Comparison of ENCODE assay signal across 12 cellular contexts in genomic region chr2:37459095-37459981, GRCh38.
DNase-seq lines count a peak whose midpoint lies in the region; ATAC-seq, FAIRE-seq and TF ChIP-seq lines count a peak whose summit lies in the region.
"Had no signal": no experiment of that assay in that cellular context is flagged by ENCODE, and none has a peak within 500 bp of the region (broad histone marks: within the 10 kb centered on the region; RNA-seq: fewer than 3 reads in every experiment).

No MANE protein-coding gene starts in this region.

- no peak overlapping the region for H3K27ac ChIP-seq in A549
- H3K27ac ChIP-seq: VCaP had no signal

- WGBS in A549 (ENCODE audit: missing lambda C conversion rate), result 59% methylated on average over 3 of the region's 3 CpGs

- FAIRE-seq in A549 (lab: Jason Lieb, UNC), result peak; percentile 79

- POLR2A ChIA-PET in A549 (lab: Yijun Ruan, JAX), result interaction anchor here (0.7 kb wide), 1 partner anchor 213 kb away, joined by 3 read pairs; no protein-coding TSS in a partner anchor

- TF ChIP-seq RAD21 in A549 (conservative IDR thresholded peaks at IDR 0.05 in 1 of 2, IDR thresholded peaks at IDR 0.05 in 1 of 2), result no peak

- H3K4me2 ChIP-seq in A549, result no peak overlapping the region

- CTCF ChIA-PET in A549 (lab: Yijun Ruan, JAX), result interaction anchor here (0.6 to 1.3 kb wide), 2 partner anchors 10 to 375 kb away, joined by 3 to 4 read pairs; no protein-coding TSS in a partner anchor

- no peak overlapping the region for H3K4me3 ChIP-seq in A549
- no peak overlapping the region for H3K4me3 ChIP-seq in cardiac fibroblast (replicated peaks in 1 of 2; ENCODE audit: low read depth in 2 of 2, low read length in 2 of 2)
- H3K4me3 ChIP-seq: heart right ventricle, ovary had no signal

- TF ChIP-seq EP300 in A549 (IDR thresholded peaks at IDR 0.05), result no peak

- no peak for ATAC-seq in A549
- ATAC-seq in GM18870 (IDR thresholded peaks at IDR 0.05; ENCODE audit: unreplicated experiment), result no peak
- ATAC-seq in GM21576 (IDR thresholded peaks at IDR 0.05; ENCODE audit: unreplicated experiment), result no peak

- H3K9me3 ChIP-seq in A549, result no peaks in the 10 kb centered on the region
- H3K9me3 ChIP-seq: heart right ventricle, ovary had no signal

- no peak for TF ChIP-seq POLR2A in A549 (IDR thresholded peaks at IDR 0.05; ENCODE audit: low read length)

- no peaks in the 10 kb centered on the region for H3K4me1 ChIP-seq in A549

- TF ChIP-seq CTCF in A549 (IDR thresholded peaks at IDR 0.05) (no peak), cardiac fibroblast (IDR thresholded peaks at IDR 0.05; ENCODE audit: low read depth, low read length) (no peak)

- DNase-seq in A549 (ENCODE audit: low read depth in 1 of 2, low spot score in 1 of 2) (no peak), HT1080 (ENCODE audit: low read depth) (peak; percentile 68), cardiac fibroblast (ENCODE audit: low read depth in 2 of 2) (peak; percentile 72 to 91), lung microvascular endothelial cell (ENCODE audit: low read depth in 2 of 2) (peak; percentile 54 to 70), NCI-H345 (lab: John Stamatoyannopoulos, UW) (no peak), NCI-H1092 treated with DMSO at 0.1 percent for 48 hours (lab: John Stamatoyannopoulos, UW) (no peak)
- DNase-seq: activated naive CD8-positive, alpha-beta T cell treated with anti-CD3 and anti-CD28 coated beads, Interleukin-2, amount 10 ng/mL, durations not matched to agents 7 days and 5 days; heart right ventricle had no signal

TF ChIP-seq in A549, 52 proteins besides CTCF, POLR2A, EP300 and RAD21:
- no peak for TF ChIP-seq FOXS1 (CRISPR knock-in tag; IDR thresholded peaks at IDR 0.05)
- no peak for TF ChIP-seq SREBF2 (IDR thresholded peaks at IDR 0.05)
- no peak for TF ChIP-seq CHD2 (IDR thresholded peaks at IDR 0.05; ENCODE audit: low read length, partially characterized antibody)
- TF ChIP-seq ZC3H11A (IDR thresholded peaks at IDR 0.05), result no peak
- TF ChIP-seq NFE2L2 (conservative IDR thresholded peaks at IDR 0.05; ENCODE audit: low read length), result no peak
- no peak for TF ChIP-seq RFX5 (IDR thresholded peaks at IDR 0.05)
- no peak for TF ChIP-seq RARB (CRISPR knock-in tag; IDR thresholded peaks at IDR 0.05)
- no peak for TF ChIP-seq CBX8 (IDR thresholded peaks at IDR 0.05)
- TF ChIP-seq BCL3 (IDR thresholded peaks at IDR 0.05), result no peak
- TF ChIP-seq, protein P1, sequence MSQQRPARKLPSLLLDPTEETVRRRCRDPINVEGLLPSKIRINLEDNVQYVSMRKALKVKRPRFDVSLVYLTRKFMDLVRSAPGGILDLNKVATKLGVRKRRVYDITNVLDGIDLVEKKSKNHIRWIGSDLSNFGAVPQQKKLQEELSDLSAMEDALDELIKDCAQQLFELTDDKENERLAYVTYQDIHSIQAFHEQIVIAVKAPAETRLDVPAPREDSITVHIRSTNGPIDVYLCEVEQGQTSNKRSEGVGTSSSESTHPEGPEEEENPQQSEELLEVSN (IDR thresholded peaks at IDR 0.05; ENCODE audit: borderline replicate concordance, low read depth), result no peak
- no peak for TF ChIP-seq FOSB (CRISPR knock-in tag; IDR thresholded peaks at IDR 0.05)
TF ChIP-seq in A549: peak in this region for 0.

Comparison
In these comparisons a context has a peak if more than half of its experiments do, and no peak if none do; other contexts are left out.
1. DNase-seq: peak in HT1080 (single experiment), cardiac fibroblast (2 of 2) and lung microvascular endothelial cell (2 of 2); none in A549 (0 of 2), NCI-H345 (single experiment) and NCI-H1092 treated with DMSO at 0.1 percent for 48 hours (single experiment).